Comparison of ENCODE assay signal across 8 cellular contexts in genomic region chr17:74775409-74776043, GRCh38. TPM values are rescaled to one million over a fixed set of nuclear protein-coding genes. Genes with fewer than 3 reads are reported as not detected.
A peak's percentile ranks its signal among the peaks of the same experiment; 100 is the strongest.
DNase-seq lines count a peak whose midpoint lies in the region; ATAC-seq lines count a peak whose summit lies in the region.

No MANE protein-coding gene starts in this region.

- peak overlapping the region; percentile 83 for H3K27ac ChIP-seq in HUES64 (ENCODE audit: low read depth, low read length)
- peak overlapping the region; percentile 67 for H3K27ac ChIP-seq in muscle layer of duodenum (ENCODE audit: low read length)

- 0 out of 2 replicates have a peak, but pooled peaks cover 5% of the 10 kb centered on the region for H3K4me1 ChIP-seq in HUES64 (ENCODE audit: insufficient read depth, low read length)
- peaks cover 11 to 20% of the 10 kb centered on the region in 2 donors for H3K4me1 ChIP-seq in muscle layer of duodenum (ENCODE audit: control insufficient read depth in 1 of 2, insufficient read depth in 2 of 2, low read length in 2 of 2)

- DNase-seq in AG08395 (ENCODE audit: low spot score) (peak; percentile 16), cerebellar cortex (ENCODE audit: low spot score) (peak; percentile 6), NCI-H128 (lab: John Stamatoyannopoulos, UW; ENCODE audit: unreplicated experiment) (no peak)

- H3K9ac ChIP-seq in HUES64 (ENCODE audit: low read depth, low read length) = peak overlapping the region; percentile 73

- H3K9me3 ChIP-seq in HUES64 (ENCODE audit: insufficient read depth, low read depth, low read length) = no peaks in the 10 kb centered on the region
- no peaks in the 10 kb centered on the region for H3K9me3 ChIP-seq in muscle layer of duodenum (ENCODE audit: control insufficient read depth in 1 of 2, low read length in 2 of 2)

- no peak for ATAC-seq in HG03139 (IDR thresholded peaks at IDR 0.05; ENCODE audit: unreplicated experiment)
- ATAC-seq in HG02840 (IDR thresholded peaks at IDR 0.05; ENCODE audit: low FRiP score, unreplicated experiment) = no peak
- no peak for ATAC-seq in GM18520 (IDR thresholded peaks at IDR 0.05; ENCODE audit: unreplicated experiment)

- 41% methylated on average over 12 of the region's 12 CpGs for WGBS in HUES64

- H3K36me3 ChIP-seq in HUES64 (ENCODE audit: insufficient read depth, low read length) = peaks cover 39% of the 10 kb centered on the region
- H3K36me3 ChIP-seq in muscle layer of duodenum (ENCODE audit: control insufficient read depth in 1 of 2, insufficient read depth in 2 of 2, low read length in 2 of 2) = peaks cover 23 to 49% of the 10 kb centered on the region in 2 donors

- H3K4me3 ChIP-seq in HUES64 (ENCODE audit: low read length) (peak overlapping the region; percentile 87), muscle layer of duodenum (ENCODE audit: low read depth in 1 of 2, low read length in 2 of 2) (peak overlapping the region; percentile 75 to 98)

- H3K27me3 ChIP-seq in HUES64 (ENCODE audit: insufficient read depth, low read length) (no peaks in the 10 kb centered on the region), muscle layer of duodenum (ENCODE audit: low read depth, low read length) (no peaks in the 10 kb centered on the region)

RNA-seq across cellular contexts. Expression of gene NAT9, which starts 0.6 kb away (rescaled TPM):
- polyA plus RNA-seq in HUES64 (2013, experiment 1 of 2) = 22.7 TPM
- 24.3 TPM for polyA plus RNA-seq in HUES64 (2013, experiment 2 of 2)

RNA-seq across cellular contexts. Expression of gene NHERF1, which starts 27.1 kb away (rescaled TPM):
- 84.0 TPM for polyA plus RNA-seq in HUES64 (2013, experiment 1 of 2)
- polyA plus RNA-seq in HUES64 (2013, experiment 2 of 2) = 89.4 TPM

RNA-seq across cellular contexts. Expression of gene RAB37, which starts 38.5 kb away (rescaled TPM):
- polyA plus RNA-seq in HUES64 (2013, experiment 1 of 2) = 0.95 TPM
- 3.0 TPM for polyA plus RNA-seq in HUES64 (2013, experiment 2 of 2)
